ENCODE assay signal across 18 cellular contexts in the genomic region with DNA sequence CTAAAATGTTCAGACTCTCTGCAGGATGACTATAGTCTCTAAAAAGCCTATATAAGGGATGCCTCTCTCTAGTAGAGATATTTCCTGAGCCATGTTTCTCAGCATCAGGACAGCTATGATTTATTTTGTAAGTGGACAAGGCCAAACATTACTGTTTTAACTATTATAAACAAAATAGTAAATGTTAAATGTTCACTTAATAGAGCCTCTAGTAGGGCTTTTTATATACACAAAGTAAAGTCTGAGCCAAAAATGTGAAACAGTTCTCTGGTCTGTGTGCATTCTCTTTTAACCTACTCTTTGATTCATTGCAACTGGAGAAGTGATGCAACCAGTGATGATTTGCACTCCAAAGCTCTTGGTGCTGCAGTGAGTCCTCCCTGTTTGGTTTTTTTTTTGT.
DNase-seq lines count a peak whose midpoint lies in the region; ATAC-seq and TF ChIP-seq lines count a peak whose summit lies in the region.
"Had no signal": no experiment of that assay in that cellular context is flagged by ENCODE, and none has a peak within 500 bp of the region (broad histone marks: within the 10 kb centered on the region; RNA-seq: fewer than 3 reads in every experiment).

No MANE protein-coding gene starts in this region.

- DNase-seq in EH (ENCODE audit: low read depth) (peak; percentile 72), LHCN-M2 (ENCODE audit: low read depth) (peak; percentile 50), epithelial cell of esophagus (ENCODE audit: low read depth) (peak; percentile 21), renal cortical epithelial cell (ENCODE audit: low read depth) (peak; percentile 11), DMS153 treated with DMSO at 0.1 percent for 48 hours (lab: John Stamatoyannopoulos, UW; ENCODE audit: unreplicated experiment) (no peak)
- DNase-seq: activated B cell treated with CpG ODN at 0.5 μM for 24 hours; C1 segment of cervical spinal cord; left ventricle myocardium superior; MV-4-11; NCI-H526 treated with DMSO at 0.1 percent for 48 hours; OCI-M1; stimulated activated CD4-positive, alpha-beta T cell treated with anti-CD3 and anti-CD28 coated beads, Interleukin-4, amount 100 ng/mL, for 4 hours; stimulated activated CD8-positive, alpha-beta memory T cell treated with anti-CD3 and anti-CD28 coated beads, Interleukin-4, amount 100 ng/mL, for 48 hours; T-helper 2 cell had no signal

- no peak overlapping the region for H3K4me3 ChIP-seq in epithelial cell of esophagus (ENCODE audit: low read length)
- H3K4me3 ChIP-seq: skin epidermis had no signal

- ATAC-seq in GM21526 (IDR thresholded peaks at IDR 0.05; ENCODE audit: low FRiP score, unreplicated experiment) (no peak), HG03432 (IDR thresholded peaks at IDR 0.05; ENCODE audit: unreplicated experiment) (no peak), HG03135 (IDR thresholded peaks at IDR 0.05; ENCODE audit: unreplicated experiment) (no peak)
- ATAC-seq: left ventricle myocardium superior had no signal

- TF ChIP-seq CTCF in epithelial cell of esophagus (IDR thresholded peaks at IDR 0.05; ENCODE audit: insufficient read depth, low read depth, low read length, missing control alignments), result no peak
